4 cellular contexts compared by ENCODE assay signal in the genomic region with DNA sequence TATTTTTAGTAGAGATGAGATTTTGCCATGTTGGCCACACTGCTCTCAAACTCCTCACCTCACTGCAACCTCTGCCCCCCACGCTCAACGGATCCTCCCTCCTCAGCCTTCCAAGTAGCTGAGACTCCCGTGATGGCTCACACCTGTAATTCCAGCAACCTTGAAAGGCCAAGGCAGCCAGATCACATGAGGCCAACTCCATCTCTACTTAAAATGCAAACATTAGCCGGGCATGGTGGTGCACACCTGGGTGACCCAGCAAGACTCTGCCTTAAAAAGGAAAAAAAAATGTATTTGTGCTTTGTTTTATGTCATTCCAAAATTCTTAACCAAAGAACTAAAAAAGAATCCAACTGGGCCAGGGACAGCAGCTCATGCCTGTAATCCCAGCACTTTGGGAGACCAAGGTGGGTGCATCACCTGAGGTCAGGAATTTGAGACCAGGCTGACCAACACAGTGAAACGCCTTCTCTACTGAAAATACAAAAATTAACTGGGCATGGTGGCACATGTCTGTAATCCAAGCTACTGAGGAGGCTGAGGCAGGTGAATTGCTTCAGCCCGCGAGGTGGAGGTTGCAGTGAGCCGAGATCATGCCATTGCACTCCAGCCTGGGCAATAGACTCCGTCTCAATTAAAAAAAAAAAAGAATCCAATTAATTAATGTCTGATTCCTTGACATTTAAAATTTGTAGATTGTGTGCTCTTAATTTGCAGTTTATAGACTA. TPM values are rescaled to one million over a fixed set of nuclear protein-coding genes. Genes with fewer than 3 reads are reported as not detected.
"Had no signal": no experiment of that assay in that cellular context is flagged by ENCODE, and none has a peak within 500 bp of the region (broad histone marks: within the 10 kb centered on the region; RNA-seq: fewer than 3 reads in every experiment).

No MANE protein-coding gene starts in this region.

RNA-seq across cellular contexts. Expression of a gene that starts 10.3 kb away (rescaled TPM):
- total RNA-seq: K562, M059J, Right ventricle myocardium superior, SJSA1 had no signal

RNA-seq across cellular contexts. Expression of a gene that starts 17.7 kb away (rescaled TPM):
- total RNA-seq: K562, M059J, Right ventricle myocardium superior, SJSA1 had no signal

RNA-seq across cellular contexts. Expression of a gene that starts 41.2 kb away (rescaled TPM):
- total RNA-seq: K562, M059J, Right ventricle myocardium superior, SJSA1 had no signal

RNA-seq across cellular contexts. Expression of a gene that starts 42.5 kb away (rescaled TPM):
- total RNA-seq: K562, M059J, Right ventricle myocardium superior, SJSA1 had no signal

RNA-seq across cellular contexts. Expression of a gene that starts 59.6 kb away (rescaled TPM):
- total RNA-seq: K562, M059J, Right ventricle myocardium superior, SJSA1 had no signal
